In the genomic region with DNA sequence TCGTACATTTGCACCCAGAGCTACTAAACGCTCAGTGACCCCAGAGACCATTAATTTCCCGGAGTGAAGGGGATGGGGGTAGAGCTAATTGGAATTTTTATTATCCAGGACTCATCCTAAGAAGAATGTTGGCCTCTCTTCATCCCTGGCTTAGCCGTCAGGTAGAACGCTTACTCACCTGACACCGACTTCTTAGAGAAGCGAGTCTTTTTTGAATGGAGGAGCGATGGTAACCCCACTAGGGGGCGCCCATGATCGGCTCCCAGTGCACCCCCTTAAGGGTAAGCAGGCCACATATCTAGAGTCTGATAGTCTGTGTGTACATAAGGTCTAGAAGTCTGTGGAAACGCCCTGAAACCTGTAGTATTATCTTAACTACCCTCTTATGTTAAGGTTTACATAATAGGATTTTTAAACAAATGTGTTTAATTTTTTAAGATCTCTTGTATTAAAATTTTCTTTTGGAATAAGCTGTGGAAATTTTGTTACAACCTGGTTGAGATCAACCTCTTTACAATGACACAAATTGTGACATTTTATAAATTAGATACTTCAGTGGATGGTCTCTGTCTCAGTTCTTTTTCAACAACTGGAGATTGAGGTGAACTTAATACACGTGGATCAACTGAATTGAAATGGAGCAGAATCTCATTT, we compare ENCODE assay signal across 8 cellular contexts.
DNase-seq lines count a peak whose midpoint lies in the region; ATAC-seq and TF ChIP-seq lines count a peak whose summit lies in the region.

No MANE protein-coding gene starts in this region.

- H3K79me2 ChIP-seq in Loucy (ENCODE audit: insufficient read depth, low read length) = no peaks in the 10 kb centered on the region

- H3K9me2 ChIP-seq in Loucy (replicated peaks; ENCODE audit: low read depth, low read length) = no peaks in the 10 kb centered on the region

- H3K36me3 Mint-ChIP-seq in brain = peaks cover 14% of the 10 kb centered on the region

- peak; percentile 72 for ATAC-seq in left colon

- no peaks in the 10 kb centered on the region for H3K9me3 ChIP-seq in Loucy (ENCODE audit: insufficient read depth, low read depth, low read length)

- no peak overlapping the region for H3K4me3 Mint-ChIP-seq in brain

- no peaks in the 10 kb centered on the region for H3K27me3 ChIP-seq in Loucy (ENCODE audit: insufficient read depth, low read length, poor library complexity, severe bottlenecking)

- DNase-seq in DMS53 (lab: John Stamatoyannopoulos, UW) = peak; percentile 62
- DNase-seq in UCSD-AML1 (lab: John Stamatoyannopoulos, UW; ENCODE audit: unreplicated experiment) = peak; percentile 66
- peak in 1 of 2 donors; percentile 58 for DNase-seq in left colon
- peak; percentile 57 to 63 (median 62) for DNase-seq in stimulated activated CD4-positive, alpha-beta T cell treated with anti-CD3 and anti-CD28 coated beads, TNF-alpha, amount 100 ng/mL, for 48 hours (ENCODE audit: low read depth in 3 of 3)
- DNase-seq in ureter (ENCODE audit: low spot score) = no peak
- no peak for DNase-seq in DMS79 treated with DMSO at 0.1 percent for 48 hours (lab: John Stamatoyannopoulos, UW)

- TF ChIP-seq CTCF in Loucy (conservative IDR thresholded peaks at IDR 0.05; ENCODE audit: low read length) = peak; percentile 67
- peak; percentile 41 to 67 for TF ChIP-seq CTCF in brain (conservative IDR thresholded peaks at IDR 0.05)

- no peak overlapping the region for H3K4me2 ChIP-seq in Loucy (ENCODE audit: low read depth, low read length, poor library complexity, severe bottlenecking)

- H3F3A ChIP-seq in Loucy (ENCODE audit: low read depth) = no peaks in the 10 kb centered on the region

- H3K4me3 ChIP-seq in Loucy (ENCODE audit: low read length, poor library complexity, severe bottlenecking) = no peak overlapping the region

- H4K20me1 ChIP-seq in Loucy (ENCODE audit: insufficient read depth, low read length, poor library complexity, severe bottlenecking) = no peaks in the 10 kb centered on the region

- H3K4me1 ChIP-seq in Loucy (ENCODE audit: insufficient read depth, low read length, poor library complexity, severe bottlenecking) = no peaks in the 10 kb centered on the region

- no peak overlapping the region for H3K9ac ChIP-seq in Loucy (ENCODE audit: low read depth, low read length, poor library complexity, severe bottlenecking)

- no peak overlapping the region for H2AFZ ChIP-seq in Loucy (ENCODE audit: low read length)

- H3K27ac Mint-ChIP-seq in brain = peak overlapping the region in 1 of 5 experiments; percentile 65

- peaks cover 5% of the 10 kb centered on the region for H3K4me1 Mint-ChIP-seq in brain

- H3K9me3 Mint-ChIP-seq in brain = peaks cover 0 to 2% (median 0%) of the 10 kb centered on the region in 5 experiments

- intact Hi-C loops in left colon (cut with DNase I, micrococcal nuclease) = no loop called here

- H3K36me3 ChIP-seq in Loucy (ENCODE audit: insufficient read depth, low read length) = no peaks in the 10 kb centered on the region

- H3K27me3 Mint-ChIP-seq in brain = no peaks in the 10 kb centered on the region

Comparison
In these comparisons a context has a peak if more than half of its experiments do, and no peak if none do; other contexts are left out.
1. DNase-seq: peak in DMS53 (single experiment), UCSD-AML1 (single experiment) and stimulated activated CD4-positive, alpha-beta T cell treated with anti-CD3 and anti-CD28 coated beads, TNF-alpha, amount 100 ng/mL, for 48 hours (3 of 3); none in ureter (single experiment) and DMS79 treated with DMSO at 0.1 percent for 48 hours (single experiment).